8 cellular contexts compared by ENCODE assay signal in the genomic region with DNA sequence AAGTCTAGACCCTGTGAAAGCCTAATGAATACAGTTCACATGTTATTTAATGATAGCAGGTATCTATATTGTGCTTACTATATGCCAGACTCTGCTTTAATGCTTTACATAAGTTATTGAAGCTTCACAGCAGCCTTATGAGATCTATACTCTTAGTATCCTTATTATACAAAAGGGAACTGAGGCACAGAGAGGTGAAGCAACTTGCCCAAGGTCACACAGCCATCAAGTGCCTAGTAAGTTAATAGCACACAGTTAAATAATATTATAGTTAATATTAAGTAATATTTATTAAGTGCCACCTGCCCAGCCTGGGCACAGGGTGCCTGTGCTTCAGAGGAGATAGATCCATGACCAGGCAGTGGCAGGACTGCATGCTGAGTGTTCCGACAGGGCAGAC.
"Had no signal": no experiment of that assay in that cellular context is flagged by ENCODE, and none has a peak within 500 bp of the region (broad histone marks: within the 10 kb centered on the region; RNA-seq: fewer than 3 reads in every experiment).

No MANE protein-coding gene starts in this region.

- H3K4me3 ChIP-seq: GM23248 had no signal

- H3K9me3 Mint-ChIP-seq: IgD-negative memory B cell had no signal

- ATAC-seq: HepG2 had no signal

- H3K27ac Mint-ChIP-seq: IgD-negative memory B cell had no signal

- H3K27me3 Mint-ChIP-seq: IgD-negative memory B cell had no signal

- FAIRE-seq: HepG2 had no signal

- H2AFZ ChIP-seq: GM23248 had no signal

- DNase-seq: GM23248, GOT3, H7, HCEC 1CT, KG1 had no signal

- H3K9ac ChIP-seq: GM23248 had no signal

- H3K27ac ChIP-seq: GM23248, HL-60 had no signal

- H3K4me3 Mint-ChIP-seq: IgD-negative memory B cell had no signal
